In the genomic region with DNA sequence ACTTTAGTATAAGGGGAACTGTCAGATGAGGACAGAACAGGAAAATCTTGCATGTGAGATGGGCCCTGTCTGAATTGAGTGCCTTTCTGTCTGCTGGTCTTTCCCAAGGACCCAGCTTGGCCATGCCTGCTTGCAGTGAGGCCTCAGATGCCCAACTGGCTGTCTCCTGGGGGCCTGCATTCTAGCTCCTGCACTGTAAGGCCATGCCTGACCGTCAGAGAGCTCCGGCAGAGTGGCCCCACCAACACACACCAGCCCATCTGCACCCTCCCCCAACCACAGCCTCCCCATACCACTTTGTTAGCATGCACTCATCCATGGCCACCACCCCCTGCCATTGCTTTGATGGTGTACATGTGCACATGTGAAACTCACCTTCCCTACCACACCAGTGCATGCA, we compare ENCODE assay signal across 32 cellular contexts.
"Had no signal": no experiment of that assay in that cellular context is flagged by ENCODE, and none has a peak within 500 bp of the region (broad histone marks: within the 10 kb centered on the region; RNA-seq: fewer than 3 reads in every experiment).

No MANE protein-coding gene starts in this region.

- H3K9me3 ChIP-seq: ascending aorta had no signal

- H3K36me3 Mint-ChIP-seq: activated naive CD4-positive, alpha-beta T cell treated with anti-CD3 and anti-CD28 coated beads, Interleukin-2, amount 10 ng/mL, durations not matched to agents 7 days and 5 days; activated naive CD8-positive, alpha-beta T cell treated with anti-CD3 and anti-CD28 coated beads, Interleukin-2, amount 10 ng/mL, durations not matched to agents 7 days and 5 days; brain had no signal

- H3K27me3 Mint-ChIP-seq: activated B cell treated with CpG ODN at 0.5 μM for 24 hours; activated CD8-positive, alpha-beta T cell treated with anti-CD3 and anti-CD28 coated beads for 36 hours; activated naive CD4-positive, alpha-beta T cell treated with anti-CD3 and anti-CD28 coated beads, Interleukin-2, amount 10 ng/mL, durations not matched to agents 7 days and 5 days; activated naive CD8-positive, alpha-beta T cell treated with anti-CD3 and anti-CD28 coated beads, Interleukin-2, amount 10 ng/mL, durations not matched to agents 7 days and 5 days; activated T-helper 17 cell treated with anti-CD3 and anti-CD28 coated beads, Interleukin-2, amount 50 U/mL, for 72 hours; dendritic cell treated with granulocyte-macrophage colony-stimulating factor and Interleukin-4, amounts not matched to agents 40 ng/mL and 50 ng/mL, for 4 days; T-helper 17 cell had no signal

- H3K27me3 ChIP-seq: ascending aorta, breast epithelium, cardiac muscle cell had no signal

- H3K27ac Mint-ChIP-seq: activated B cell treated with CpG ODN at 0.5 μM for 24 hours; activated CD8-positive, alpha-beta T cell treated with anti-CD3 and anti-CD28 coated beads for 36 hours; activated naive CD4-positive, alpha-beta T cell treated with anti-CD3 and anti-CD28 coated beads, Interleukin-2, amount 10 ng/mL, durations not matched to agents 7 days and 5 days; activated naive CD4-positive, alpha-beta T cell treated with anti-CD3 and anti-CD28 coated beads, Interleukin-2, amount 50 U/mL, for 72 hours; activated naive CD8-positive, alpha-beta T cell treated with anti-CD3 and anti-CD28 coated beads, Interleukin-2, amount 10 ng/mL, durations not matched to agents 7 days and 5 days; activated T-helper 17 cell treated with anti-CD3 and anti-CD28 coated beads, Interleukin-2, amount 50 U/mL, for 72 hours; brain; dendritic cell treated with granulocyte-macrophage colony-stimulating factor and Interleukin-4, amounts not matched to agents 40 ng/mL and 50 ng/mL, for 4 days; endodermal cell; T-helper 17 cell; T-helper 2 cell treated with Interferon-gamma antibody and Interleukin-4, amounts not matched to agents 5 μg/mL and 100 μg/mL, for 36 hours had no signal

- H3K4me3 Mint-ChIP-seq: activated B cell treated with CpG ODN at 0.5 μM for 24 hours; activated CD8-positive, alpha-beta T cell treated with anti-CD3 and anti-CD28 coated beads for 36 hours; activated naive CD4-positive, alpha-beta T cell treated with anti-CD3 and anti-CD28 coated beads, Interleukin-2, amount 10 ng/mL, durations not matched to agents 7 days and 5 days; activated naive CD8-positive, alpha-beta T cell treated with anti-CD3 and anti-CD28 coated beads, Interleukin-2, amount 10 ng/mL, durations not matched to agents 7 days and 5 days; activated T-cell treated with anti-CD3 and anti-CD28 coated beads, Interleukin-2, amount 50 U/mL, for 4 hours; activated T-helper 17 cell treated with anti-CD3 and anti-CD28 coated beads, Interleukin-2, amount 50 U/mL, for 72 hours; brain; dendritic cell treated with granulocyte-macrophage colony-stimulating factor and Interleukin-4, amounts not matched to agents 40 ng/mL and 50 ng/mL, for 4 days; endodermal cell; T-helper 17 cell; T-helper 2 cell treated with Interferon-gamma antibody and Interleukin-4, amounts not matched to agents 5 μg/mL and 100 μg/mL, for 36 hours had no signal

- ATAC-seq: activated CD4-positive, CD25-positive, alpha-beta regulatory T cell treated with anti-CD3 and anti-CD28 coated beads, Interleukin-2, amount 50 U/mL, for 24 hours; activated CD8-positive, alpha-beta T cell treated with anti-CD3 and anti-CD28 coated beads for 36 hours; activated naive CD4-positive, alpha-beta T cell treated with anti-CD3 and anti-CD28 coated beads, Interleukin-2, amount 50 U/mL, for 72 hours; activated T-cell treated with anti-CD3 and anti-CD28 coated beads, Interleukin-2, amount 50 U/mL, for 4 hours; activated T-helper 17 cell treated with anti-CD3 and anti-CD28 coated beads, Interleukin-2, amount 50 U/mL, for 72 hours; esophagus mucosa; T-helper 17 cell had no signal

- H3K4me3 ChIP-seq: ascending aorta, breast epithelium, cardiac muscle cell, coronary artery, dorsolateral prefrontal cortex had no signal

- DNase-seq: activated B cell treated with CpG ODN at 0.5 μM for 24 hours; activated CD4-positive, alpha-beta T cell treated with anti-CD3 and anti-CD28 coated beads for 48 hours; activated CD4-positive, alpha-beta T cell treated with anti-CD3 and anti-CD28 coated beads, Interleukin-2, amount 50 U/mL, for 1 hour; activated CD4-positive, alpha-beta T cell treated with anti-CD3 and anti-CD28 coated beads, Interleukin-2, amount 50 U/mL, for 48 hours; activated CD8-positive, alpha-beta memory T cell treated with anti-CD3 and anti-CD28 coated beads for 24 hours; activated CD8-positive, alpha-beta T cell treated with anti-CD3 and anti-CD28 coated beads for 36 hours; activated gamma-delta T cell; activated naive CD4-positive, alpha-beta T cell; activated naive CD4-positive, alpha-beta T cell treated with anti-CD3 and anti-CD28 coated beads, Interleukin-2, amount 10 ng/mL, durations not matched to agents 7 days and 5 days; activated naive CD8-positive, alpha-beta T cell treated with anti-CD3 and anti-CD28 coated beads, Interleukin-2, amount 10 ng/mL, durations not matched to agents 7 days and 5 days; activated T-cell treated with anti-CD3 and anti-CD28 coated beads, Interleukin-2, amount 50 U/mL, for 4 hours; central memory CD4-positive, alpha-beta T cell; cerebellar nuclear complex; dorsolateral prefrontal cortex; effector memory CD4-positive, alpha-beta T cell; endodermal cell; foreskin fibroblast; T-helper 1 cell; T-helper 17 cell; T1000; WERI-Rb-1 had no signal

- H3K36me3 ChIP-seq: ascending aorta, breast epithelium, cardiac muscle cell, WERI-Rb-1 had no signal

- H3K4me1 Mint-ChIP-seq: activated B cell treated with CpG ODN at 0.5 μM for 24 hours; activated naive CD4-positive, alpha-beta T cell treated with anti-CD3 and anti-CD28 coated beads, Interleukin-2, amount 10 ng/mL, durations not matched to agents 7 days and 5 days; activated naive CD8-positive, alpha-beta T cell treated with anti-CD3 and anti-CD28 coated beads, Interleukin-2, amount 10 ng/mL, durations not matched to agents 7 days and 5 days; activated T-helper 17 cell treated with anti-CD3 and anti-CD28 coated beads, Interleukin-2, amount 50 U/mL, for 72 hours; brain; endodermal cell; T-helper 17 cell had no signal

- H3K4me1 ChIP-seq: ascending aorta, breast epithelium had no signal

- H3K27ac ChIP-seq: ascending aorta, breast epithelium, cardiac muscle cell, coronary artery, dorsolateral prefrontal cortex, WERI-Rb-1 had no signal
